In genomic region chr16:3059723-3060242, GRCh38 we compare ENCODE assay signal across 1 cellular context.
A peak's percentile ranks its signal among the peaks of the same experiment; 100 is the strongest.
TF ChIP-seq lines count a peak whose summit lies in the region.

No MANE protein-coding gene starts in this region.

TF ChIP-seq in K562, 482 proteins besides CTCF, POLR2A, EP300 and RAD21:
- TF ChIP-seq NUFIP1 (IDR thresholded peaks at IDR 0.05; ENCODE audit: partially characterized antibody) (no peak), ZNF583 (CRISPR knock-in tag; IDR thresholded peaks at IDR 0.05) (no peak), NFRKB (IDR thresholded peaks at IDR 0.05; ENCODE audit: low read depth) (0 out of 2 replicates have a peak, but pooled peaks have one; percentile 35), PURB (CRISPR knock-in tag; IDR thresholded peaks at IDR 0.05; ENCODE audit: low read depth) (no peak), HDAC1 (IDR thresholded peaks at IDR 0.05) (no peak), THAP7 (CRISPR knock-in tag; IDR thresholded peaks at IDR 0.05) (no peak), ATF1 (CRISPR knock-in tag; IDR thresholded peaks at IDR 0.05) (no peak), ATF1 (tag; IDR thresholded peaks at IDR 0.05) (0 out of 2 replicates have a peak, but pooled peaks have one; percentile 7), ZBTB7A (IDR thresholded peaks at IDR 0.05; ENCODE audit: borderline replicate concordance, control insufficient read depth, low read depth, low read length) (no peak), NR2C2 (CRISPR knock-in tag; IDR thresholded peaks at IDR 0.05) (no peak), NR2C2 (tag; IDR thresholded peaks at IDR 0.05) (peak; percentile 55), SMARCA4 (IDR thresholded peaks at IDR 0.05) (peak; percentile 14; the same call in 1 of the 2 replicates), NR4A1 (CRISPR knock-in tag; IDR thresholded peaks at IDR 0.05) (no peak), NR4A1 (tag; IDR thresholded peaks at IDR 0.05) (0 out of 2 replicates have a peak, but pooled peaks have one; percentile 45), CBX8 (IDR thresholded peaks at IDR 0.05; ENCODE audit: borderline replicate concordance, extremely low read depth, low read depth, low read length, poor library complexity, severe bottlenecking) (no peak), FOS (IDR thresholded peaks at IDR 0.05; ENCODE audit: extremely low read depth, insufficient read length) (no peak), KHSRP (IDR thresholded peaks at IDR 0.05) (no peak), BRCA1 (IDR thresholded peaks at IDR 0.05) (no peak), BRCA1 (CRISPR knock-in tag; IDR thresholded peaks at IDR 0.05) (0 out of 2 replicates have a peak, but pooled peaks have one; percentile 18), ZBTB49 (CRISPR knock-in tag; IDR thresholded peaks at IDR 0.05; ENCODE audit: borderline replicate concordance) (no peak), NR3C1 (CRISPR knock-in tag; IDR thresholded peaks at IDR 0.05) (0 out of 2 replicates have a peak, but pooled peaks have one; percentile 21), NFXL1 (CRISPR knock-in tag; IDR thresholded peaks at IDR 0.05) (no peak), ELF1 (tag; IDR thresholded peaks at IDR 0.05) (0 out of 2 replicates have a peak, but pooled peaks have one; percentile 1), ZNF592 (IDR thresholded peaks at IDR 0.05) (0 out of 2 replicates have a peak, but pooled peaks have one; percentile 4), ZBTB9 (CRISPR knock-in tag; IDR thresholded peaks at IDR 0.05) (0 out of 2 replicates have a peak, but pooled peaks have one; percentile 21)
